Comparison of ENCODE assay signal across 12 cellular contexts in genomic region chr1:233242827-233243483, GRCh38. TPM values are rescaled to one million over a fixed set of nuclear protein-coding genes. Genes with fewer than 3 reads are reported as not detected.
A peak's percentile ranks its signal among the peaks of the same experiment; 100 is the strongest.
DNase-seq lines count a peak whose midpoint lies in the region; ATAC-seq, FAIRE-seq and TF ChIP-seq lines count a peak whose summit lies in the region.
"Had no signal": no experiment of that assay in that cellular context is flagged by ENCODE, and none has a peak within 500 bp of the region (broad histone marks: within the 10 kb centered on the region; RNA-seq: fewer than 3 reads in every experiment).

No MANE protein-coding gene starts in this region.

- in situ Hi-C loops in HepG2 (cut with HindIII; ENCODE audit: extremely low pct_ligation_motif_present, low pct_unique_long_range_greater_than_20kb): loop anchor here (25.0 kb wide), 2 partner anchors 1381 to 1481 kb away; no protein-coding TSS in a partner anchor

- WGBS in right lobe of liver (ENCODE audit: insufficient coverage, low coverage, low lambda C conversion rate, missing lambda C conversion rate): 34% methylated on average over 4 of the region's 4 CpGs
- 32% methylated on average over 4 of the region's 4 CpGs for WGBS in HepG2 (ENCODE audit: low lambda C conversion rate)

- FAIRE-seq in HepG2 (lab: Jason Lieb, UNC): no peak

- H3K27ac Mint-ChIP-seq in activated CD8-positive, alpha-beta T cell treated with anti-CD3 and anti-CD28 coated beads for 36 hours: no peak overlapping the region
- H3K27ac Mint-ChIP-seq in activated CD8-positive, alpha-beta T cell treated with anti-CD3 and anti-CD28 coated beads, Interleukin-2, amount 10 ng/mL, durations not matched to agents 7 days and 5 days: no peak overlapping the region
- no peak overlapping the region for H3K27ac Mint-ChIP-seq in stimulated activated naive B cell treated with anti-CD40 and anti-IgM and Interleukin-4, amounts not matched to agents 10 μg/mL and 1 μg/mL and 100 μg/mL, for 72 hours
- H3K27ac Mint-ChIP-seq: activated naive CD8-positive, alpha-beta T cell had no signal

- no peaks in the 10 kb centered on the region for H3K27me3 Mint-ChIP-seq in activated CD8-positive, alpha-beta T cell treated with anti-CD3 and anti-CD28 coated beads for 36 hours
- no peaks in the 10 kb centered on the region for H3K27me3 Mint-ChIP-seq in activated CD8-positive, alpha-beta T cell treated with anti-CD3 and anti-CD28 coated beads, Interleukin-2, amount 10 ng/mL, durations not matched to agents 7 days and 5 days (ENCODE audit: low read depth)
- no peaks in the 10 kb centered on the region for H3K27me3 Mint-ChIP-seq in stimulated activated naive B cell treated with anti-CD40 and anti-IgM and Interleukin-4, amounts not matched to agents 10 μg/mL and 1 μg/mL and 100 μg/mL, for 72 hours
- H3K27me3 Mint-ChIP-seq: activated naive CD8-positive, alpha-beta T cell had no signal

- no peak overlapping the region for H2AFZ ChIP-seq in HepG2 (ENCODE audit: low read length)
- H2AFZ ChIP-seq: PC-9 had no signal

- TF ChIP-seq POLR2A in right lobe of liver (IDR thresholded peaks at IDR 0.05) (no peak), HepG2 (IDR thresholded peaks at IDR 0.05; ENCODE audit: insufficient read depth in 1 of 2, low read depth in 2 of 2, low read length in 2 of 2) (no peak)

- peak; percentile 37 to 51 (median 46) for ATAC-seq in right lobe of liver
- no peak for ATAC-seq in HepG2
- no peak for ATAC-seq in activated CD8-positive, alpha-beta T cell treated with anti-CD3 and anti-CD28 coated beads for 36 hours
- ATAC-seq in activated CD8-positive, alpha-beta T cell treated with anti-CD3 and anti-CD28 coated beads, Interleukin-2, amount 10 ng/mL, durations not matched to agents 7 days and 5 days: no peak
- ATAC-seq in stimulated activated naive B cell treated with anti-CD40 and anti-IgM and Interleukin-4, amounts not matched to agents 10 μg/mL and 1 μg/mL and 100 μg/mL, for 72 hours (replicated peaks): no peak

- TF ChIP-seq EP300 in HepG2 (IDR thresholded peaks at IDR 0.05; ENCODE audit: low read depth in 2 of 2, low read length in 2 of 2) (no peak), HepG2 (CRISPR knock-in tag; IDR thresholded peaks at IDR 0.05; ENCODE audit: borderline replicate concordance) (no peak)

- DNase-seq in right lobe of liver (no peak), HepG2 (ENCODE audit: low spot score) (no peak), NOMO-1 (lab: John Stamatoyannopoulos, UW; ENCODE audit: unreplicated experiment in 2 of 2) (peak; percentile 56 to 94), kidney glomerular epithelial cell (lab: John Stamatoyannopoulos, UW) (peak; percentile 24), mesenteric fat pad (ENCODE audit: low spot score) (no peak)
- DNase-seq in activated CD8-positive, alpha-beta T cell treated with anti-CD3 and anti-CD28 coated beads for 36 hours: no peak
- DNase-seq in activated CD8-positive, alpha-beta T cell treated with anti-CD3 and anti-CD28 coated beads, Interleukin-2, amount 10 ng/mL, durations not matched to agents 7 days and 5 days: no peak
- DNase-seq in stimulated activated naive B cell treated with anti-CD40 and anti-IgM and Interleukin-4, amounts not matched to agents 10 μg/mL and 1 μg/mL and 100 μg/mL, for 72 hours: no peak
- DNase-seq: NCI-H1048, PC-9 had no signal

- H3K27ac ChIP-seq in right lobe of liver (peak overlapping the region in 1 of 3 donors; percentile 1), HepG2 (ENCODE audit: extremely low read length, insufficient read depth, low read length) (no peak overlapping the region)
- H3K27ac ChIP-seq: coronary artery, PC-9 had no signal

- no peak overlapping the region for H3K9ac ChIP-seq in HepG2 (ENCODE audit: insufficient read depth, low read depth, low read length)

- H3K36me3 ChIP-seq in right lobe of liver (no peaks in the 10 kb centered on the region), HepG2 (replicated peaks in 1 of 2; ENCODE audit: control insufficient read depth in 1 of 2, insufficient read depth in 2 of 2, low read length in 2 of 2) (no peaks in the 10 kb centered on the region)

- no peak overlapping the region for H3K4me3 ChIP-seq in right lobe of liver
- H3K4me3 ChIP-seq in HepG2 (replicated peaks in 1 of 3; ENCODE audit: insufficient read depth in 1 of 3, low read depth in 2 of 3, low read length in 3 of 3): no peak overlapping the region
- H3K4me3 ChIP-seq: coronary artery, PC-9 had no signal

- CTCF ChIA-PET in HepG2 (lab: Yijun Ruan, JAX; ENCODE audit: low intra/inter-chr PET ratio, low total read pairs): no interaction called here
- CTCF ChIA-PET in activated CD8-positive, alpha-beta T cell treated with anti-CD3 and anti-CD28 coated beads for 36 hours (lab: Charles Lee): interaction anchor here (0.7 to 1.3 kb wide), 2 partner anchors 9 to 14 kb away, joined by 3 read pairs; no protein-coding TSS in a partner anchor
- CTCF ChIA-PET in activated CD8-positive, alpha-beta T cell treated with anti-CD3 and anti-CD28 coated beads, Interleukin-2, amount 10 ng/mL, durations not matched to agents 7 days and 5 days (lab: Charles Lee): no interaction called here

- TF ChIP-seq RAD21 in HepG2 (CRISPR knock-in tag; IDR thresholded peaks at IDR 0.05): no peak

- no peak for TF ChIP-seq CTCF in right lobe of liver (IDR thresholded peaks at IDR 0.05)
- no peak for TF ChIP-seq CTCF in HepG2 (CRISPR knock-in tag; IDR thresholded peaks at IDR 0.05)
- no peak for TF ChIP-seq CTCF in activated CD8-positive, alpha-beta T cell treated with anti-CD3 and anti-CD28 coated beads for 36 hours (IDR thresholded peaks at IDR 0.05)

- no peaks in the 10 kb centered on the region for H3K79me2 ChIP-seq in HepG2 (ENCODE audit: insufficient read depth, low read length)

- H3K4me2 ChIP-seq in HepG2 (ENCODE audit: low read depth, low read length): no peak overlapping the region
- H3K4me2 ChIP-seq: PC-9 had no signal

- no peaks in the 10 kb centered on the region for H3K27me3 ChIP-seq in right lobe of liver
- no peaks in the 10 kb centered on the region; a peak in 1 of 5 replicates for H3K27me3 ChIP-seq in HepG2 (ENCODE audit: control insufficient read depth in 1 of 2, insufficient read depth in 2 of 2, low read length in 2 of 2)

- H3K4me3 Mint-ChIP-seq in activated CD8-positive, alpha-beta T cell treated with anti-CD3 and anti-CD28 coated beads for 36 hours: no peak overlapping the region
- H3K4me3 Mint-ChIP-seq in activated CD8-positive, alpha-beta T cell treated with anti-CD3 and anti-CD28 coated beads, Interleukin-2, amount 10 ng/mL, durations not matched to agents 7 days and 5 days: no peak overlapping the region
- no peak overlapping the region for H3K4me3 Mint-ChIP-seq in stimulated activated naive B cell treated with anti-CD40 and anti-IgM and Interleukin-4, amounts not matched to agents 10 μg/mL and 1 μg/mL and 100 μg/mL, for 72 hours
- H3K4me3 Mint-ChIP-seq: activated naive CD8-positive, alpha-beta T cell had no signal

- intact Hi-C loops in right lobe of liver (cut with DNase I) (no loop called here), HepG2 (cut with micrococcal nuclease; ENCODE audit: unreplicated experiment) (loop anchor here (5.0 kb wide), 1 partner anchor 986 kb away; no protein-coding TSS in a partner anchor)
- intact Hi-C loops in activated CD8-positive, alpha-beta T cell treated with anti-CD3 and anti-CD28 coated beads for 36 hours (cut with micrococcal nuclease): no loop called here

- H3K4me1 ChIP-seq in right lobe of liver: peaks cover 0 to 20% (median 0%) of the 10 kb centered on the region in 4 donors
- 0 out of 2 replicates have a peak, but pooled peaks cover 16% of the 10 kb centered on the region for H3K4me1 ChIP-seq in HepG2 (ENCODE audit: insufficient read depth, low read length)

- H3K9me3 ChIP-seq in right lobe of liver (no peaks in the 10 kb centered on the region), HepG2 (ENCODE audit: low read length) (no peaks in the 10 kb centered on the region)

- H3K36me3 Mint-ChIP-seq in activated CD8-positive, alpha-beta T cell treated with anti-CD3 and anti-CD28 coated beads for 36 hours (ENCODE audit: low read depth): peaks cover 4% of the 10 kb centered on the region
- peaks cover 9% of the 10 kb centered on the region for H3K36me3 Mint-ChIP-seq in activated CD8-positive, alpha-beta T cell treated with anti-CD3 and anti-CD28 coated beads, Interleukin-2, amount 10 ng/mL, durations not matched to agents 7 days and 5 days (ENCODE audit: low read depth)
- peaks cover 4 to 17% of the 10 kb centered on the region in 2 donors for H3K36me3 Mint-ChIP-seq in stimulated activated naive B cell treated with anti-CD40 and anti-IgM and Interleukin-4, amounts not matched to agents 10 μg/mL and 1 μg/mL and 100 μg/mL, for 72 hours

- H3K4me1 Mint-ChIP-seq in activated CD8-positive, alpha-beta T cell treated with anti-CD3 and anti-CD28 coated beads for 36 hours (ENCODE audit: low read depth): no peaks in the 10 kb centered on the region
- peaks cover 12% of the 10 kb centered on the region for H3K4me1 Mint-ChIP-seq in activated CD8-positive, alpha-beta T cell treated with anti-CD3 and anti-CD28 coated beads, Interleukin-2, amount 10 ng/mL, durations not matched to agents 7 days and 5 days (ENCODE audit: low read depth)
- H3K4me1 Mint-ChIP-seq in stimulated activated naive B cell treated with anti-CD40 and anti-IgM and Interleukin-4, amounts not matched to agents 10 μg/mL and 1 μg/mL and 100 μg/mL, for 72 hours: no peaks in the 10 kb centered on the region

- no TSS peak for BruUV-seq in HepG2 (replicated peaks; lab: Mats Ljungman, UMichigan)

- H4K20me1 ChIP-seq in HepG2 (ENCODE audit: insufficient read depth, low read length): no peaks in the 10 kb centered on the region

- no peaks in the 10 kb centered on the region for H3K9me3 Mint-ChIP-seq in activated CD8-positive, alpha-beta T cell treated with anti-CD3 and anti-CD28 coated beads for 36 hours
- H3K9me3 Mint-ChIP-seq in activated CD8-positive, alpha-beta T cell treated with anti-CD3 and anti-CD28 coated beads, Interleukin-2, amount 10 ng/mL, durations not matched to agents 7 days and 5 days (ENCODE audit: insufficient read depth): no peaks in the 10 kb centered on the region
- H3K9me3 Mint-ChIP-seq in stimulated activated naive B cell treated with anti-CD40 and anti-IgM and Interleukin-4, amounts not matched to agents 10 μg/mL and 1 μg/mL and 100 μg/mL, for 72 hours: no peaks in the 10 kb centered on the region

- POLR2A ChIA-PET in HepG2 (lab: Yijun Ruan, JAX): no interaction called here
- POLR2A ChIA-PET in activated CD8-positive, alpha-beta T cell treated with anti-CD3 and anti-CD28 coated beads for 36 hours (lab: Charles Lee): no interaction called here
- POLR2A ChIA-PET in activated CD8-positive, alpha-beta T cell treated with anti-CD3 and anti-CD28 coated beads, Interleukin-2, amount 10 ng/mL, durations not matched to agents 7 days and 5 days (lab: Charles Lee): no interaction called here

RNA-seq across cellular contexts. Expression of gene PCNX2, which starts 52.6 kb away (rescaled TPM):
- total RNA-seq in right lobe of liver: 1 to 10 TPM in 2 of 6 experiments, under 1 TPM in 4; 0.35 to 3.4 (median 0.82) TPM
- 0.11 TPM in 1 of 2 replicates, not detected in the other for total RNA-seq in HepG2 (2016; rRNA removed; fragmentation: Illumina TruSeq; extraction: Trizol)
- not detected in 2 replicates for total RNA-seq in HepG2 (2016; cell fraction: cytosol; rRNA removed; fragmentation: Illumina TruSeq; extraction: Trizol; ENCODE audit: low read depth)
- not detected in 2 replicates for total RNA-seq in HepG2 (2016; cell fraction: insoluble cytoplasmic fraction; rRNA removed; fragmentation: Illumina TruSeq; extraction: Trizol)
- not detected in 2 replicates for total RNA-seq in HepG2 (2016; cell fraction: membrane; rRNA removed; fragmentation: Illumina TruSeq; extraction: Trizol)
- not detected in 2 replicates for total RNA-seq in HepG2 (2016; cell fraction: nucleus; rRNA removed; fragmentation: Illumina TruSeq; extraction: Trizol)
- polyA plus RNA-seq in HepG2 (2011; rRNA removed): 0.13 and 0.42 TPM in 2 replicates
- 0.06 and 0.12 TPM in 2 replicates for polyA plus RNA-seq in HepG2 (2011; cell fraction: cytosol; rRNA removed)
- polyA plus RNA-seq in HepG2 (2011; cell fraction: nucleus; rRNA removed): 0.33 and 0.39 TPM in 2 replicates
- polyA plus RNA-seq in HepG2 (2012): 0.21 TPM in 1 of 2 replicates, not detected in the other
- not detected in 2 replicates for polyA plus RNA-seq in HepG2 (2016; cell fraction: cytosol; fragmentation: Illumina TruSeq; extraction: Trizol; ENCODE audit: low read depth)
- polyA plus RNA-seq in HepG2 (2016; cell fraction: insoluble cytoplasmic fraction; fragmentation: Illumina TruSeq; extraction: Trizol; ENCODE audit: low read depth): not detected in 2 replicates
- not detected in 2 replicates for polyA plus RNA-seq in HepG2 (2016; cell fraction: membrane; fragmentation: Illumina TruSeq; extraction: Trizol; ENCODE audit: low read depth)
- polyA plus RNA-seq in HepG2 (2016; cell fraction: nucleus; fragmentation: Illumina TruSeq; extraction: Trizol; ENCODE audit: insufficient read depth, low read depth): not detected in 2 replicates
- polyA minus RNA-seq in HepG2 (2011; rRNA and poly(A)+ RNA removed; ENCODE audit: low replicate concordance): 61.8 TPM in 1 of 2 replicates, not detected in the other
- polyA minus RNA-seq in HepG2 (2011; cell fraction: cytosol; rRNA and poly(A)+ RNA removed): 0.26 and 0.49 TPM in 2 replicates
- polyA minus RNA-seq in HepG2 (2011; cell fraction: nucleus; rRNA and poly(A)+ RNA removed): 0.26 TPM in 1 of 2 replicates, not detected in the other
- total RNA-seq in activated CD8-positive, alpha-beta T cell treated with anti-CD3 and anti-CD28 coated beads for 36 hours: 10 to 100 TPM; 14.4 to 14.9 TPM
- 6.1 TPM for total RNA-seq in mesenteric fat pad
- 10 to 100 TPM; 17.7 to 18.6 TPM for total RNA-seq in activated CD8-positive, alpha-beta T cell treated with anti-CD3 and anti-CD28 coated beads, Interleukin-2, amount 10 ng/mL, durations not matched to agents 7 days and 5 days

Comparison
In these comparisons a context has a peak if more than half of its experiments do, and no peak if none do; other contexts are left out.
1. ATAC-seq: peak in right lobe of liver (4 of 4); none in HepG2 (single experiment), activated CD8-positive, alpha-beta T cell treated with anti-CD3 and anti-CD28 coated beads for 36 hours (single experiment), activated CD8-positive, alpha-beta T cell treated with anti-CD3 and anti-CD28 coated beads, Interleukin-2, amount 10 ng/mL, durations not matched to agents 7 days and 5 days (single experiment) and stimulated activated naive B cell treated with anti-CD40 and anti-IgM and Interleukin-4, amounts not matched to agents 10 μg/mL and 1 μg/mL and 100 μg/mL, for 72 hours (0 of 2).
2. DNase-seq: peak in NOMO-1 (2 of 2) and kidney glomerular epithelial cell (single experiment); none in right lobe of liver (0 of 3), HepG2 (single experiment), activated CD8-positive, alpha-beta T cell treated with anti-CD3 and anti-CD28 coated beads for 36 hours (single experiment), mesenteric fat pad (single experiment), activated CD8-positive, alpha-beta T cell treated with anti-CD3 and anti-CD28 coated beads, Interleukin-2, amount 10 ng/mL, durations not matched to agents 7 days and 5 days (single experiment) and stimulated activated naive B cell treated with anti-CD40 and anti-IgM and Interleukin-4, amounts not matched to agents 10 μg/mL and 1 μg/mL and 100 μg/mL, for 72 hours (single experiment).